17 cellular contexts compared by ENCODE assay signal in genomic region chr2:22037274-22037673, GRCh38.
DNase-seq lines count a peak whose midpoint lies in the region; ATAC-seq and TF ChIP-seq lines count a peak whose summit lies in the region.
"Had no signal": no experiment of that assay in that cellular context is flagged by ENCODE, and none has a peak within 500 bp of the region (broad histone marks: within the 10 kb centered on the region; RNA-seq: fewer than 3 reads in every experiment).

No MANE protein-coding gene starts in this region.

- H3K27ac Mint-ChIP-seq in nephron (peak overlapping the region in 2 of 3 experiments; percentile 56 to 57), Calu3 (ENCODE audit: unreplicated experiment) (no peak overlapping the region)
- H3K27ac Mint-ChIP-seq: activated naive CD4-positive, alpha-beta T cell treated with anti-CD3 and anti-CD28 coated beads, Interleukin-2, amount 10 ng/mL, durations not matched to agents 7 days and 5 days; stimulated activated effector memory CD8-positive, alpha-beta T cell treated with anti-CD3 and anti-CD28 coated beads, Interleukin-12 subunit alpha, Interleukin-12 subunit beta, amount 100 ng/mL, for 72 hours had no signal

- H4K20me1 ChIP-seq in PC-3 (ENCODE audit: low read length): no peaks in the 10 kb centered on the region

- H2AFZ ChIP-seq in PC-3 (ENCODE audit: low read length): no peak overlapping the region

- H3K4me1 Mint-ChIP-seq in nephron (peaks cover 24% of the 10 kb centered on the region), Calu3 (ENCODE audit: low read depth, unreplicated experiment) (no peaks in the 10 kb centered on the region)
- H3K4me1 Mint-ChIP-seq: activated naive CD4-positive, alpha-beta T cell treated with anti-CD3 and anti-CD28 coated beads, Interleukin-2, amount 10 ng/mL, durations not matched to agents 7 days and 5 days; stimulated activated effector memory CD8-positive, alpha-beta T cell treated with anti-CD3 and anti-CD28 coated beads, Interleukin-12 subunit alpha, Interleukin-12 subunit beta, amount 100 ng/mL, for 72 hours had no signal

- no peaks in the 10 kb centered on the region for H3K9me2 ChIP-seq in PC-3 (replicated peaks; ENCODE audit: low read length)

- H3K9me3 Mint-ChIP-seq in nephron (peaks cover 7% of the 10 kb centered on the region), Calu3 (ENCODE audit: low read depth, unreplicated experiment) (peaks cover 4% of the 10 kb centered on the region)

- POLR2A ChIA-PET in PC-3 (lab: Charles Lee; ENCODE audit: unreplicated experiment): no interaction called here

- no peaks in the 10 kb centered on the region for H3K27me3 ChIP-seq in Peyer's patch
- no peaks in the 10 kb centered on the region for H3K27me3 ChIP-seq in PC-3 (ENCODE audit: low read length)

- no peak for TF ChIP-seq POLR2A in Peyer's patch (IDR thresholded peaks at IDR 0.05)

- H3K4me3 ChIP-seq in Peyer's patch: no peak overlapping the region
- no peak overlapping the region for H3K4me3 ChIP-seq in PC-3 (ENCODE audit: low read length)

- H3K4me3 Mint-ChIP-seq in nephron (peak overlapping the region in 1 of 3 experiments; percentile 25), Calu3 (ENCODE audit: low read depth, unreplicated experiment) (no peak overlapping the region)
- H3K4me3 Mint-ChIP-seq: activated naive CD4-positive, alpha-beta T cell treated with anti-CD3 and anti-CD28 coated beads, Interleukin-2, amount 10 ng/mL, durations not matched to agents 7 days and 5 days; stimulated activated effector memory CD8-positive, alpha-beta T cell treated with anti-CD3 and anti-CD28 coated beads, Interleukin-12 subunit alpha, Interleukin-12 subunit beta, amount 100 ng/mL, for 72 hours had no signal

- peak; percentile 3 for DNase-seq in Daoy (ENCODE audit: low read depth)
- peak; percentile 2 for DNase-seq in NCI-H510A treated with DMSO at 0.1 percent for 48 hours (lab: John Stamatoyannopoulos, UW)
- peak; percentile 54 for DNase-seq in globus pallidus (ENCODE audit: low spot score)
- no peak for DNase-seq in Peyer's patch
- DNase-seq in PC-3: no peak
- no peak for DNase-seq in Calu3
- DNase-seq: activated CD4-positive, alpha-beta T cell treated with anti-CD3 and anti-CD28 coated beads, Interleukin-2, amount 50 U/mL, for 48 hours; activated naive CD4-positive, alpha-beta T cell treated with anti-CD3 and anti-CD28 coated beads, Interleukin-2, amount 10 ng/mL, durations not matched to agents 7 days and 5 days; activated T-cell treated with anti-CD3 and anti-CD28 coated beads for 4 hours; NCI-H1694 treated with DMSO at 0.1 percent for 48 hours; NCI-H2227 treated with DMSO at 0.1 percent for 48 hours; stimulated activated CD4-positive, alpha-beta T cell treated with anti-CD3 and anti-CD28 coated beads, Interleukin-15, amount 100 ng/mL, for 24 hours; trophoblast cell had no signal

- H3K9ac ChIP-seq in PC-3 (ENCODE audit: low read length): no peak overlapping the region

- H3K79me2 ChIP-seq in PC-3 (ENCODE audit: low read length): no peaks in the 10 kb centered on the region

- H3K36me3 ChIP-seq in Peyer's patch: no peaks in the 10 kb centered on the region
- H3K36me3 ChIP-seq in PC-3 (ENCODE audit: low read depth, low read length): no peaks in the 10 kb centered on the region

- no peak overlapping the region for H3K27ac ChIP-seq in Peyer's patch
- no peak overlapping the region for H3K27ac ChIP-seq in PC-3 (ENCODE audit: low read length)
- H3K27ac ChIP-seq: C4-2B had no signal

- H3K27me3 Mint-ChIP-seq in nephron (ENCODE audit: low read depth) (no peaks in the 10 kb centered on the region), Calu3 (ENCODE audit: unreplicated experiment) (no peaks in the 10 kb centered on the region)
- H3K27me3 Mint-ChIP-seq: activated naive CD4-positive, alpha-beta T cell treated with anti-CD3 and anti-CD28 coated beads, Interleukin-2, amount 10 ng/mL, durations not matched to agents 7 days and 5 days had no signal

- BruUV-seq in PC-3 (replicated peaks; lab: Mats Ljungman, UMichigan) (no TSS peak), Calu3 (replicated peaks; lab: Mats Ljungman, UMichigan) (no TSS peak)

- H3K36me3 Mint-ChIP-seq in nephron (ENCODE audit: low read depth) (no peaks in the 10 kb centered on the region), Calu3 (ENCODE audit: insufficient read depth, unreplicated experiment) (no peaks in the 10 kb centered on the region)
- H3K36me3 Mint-ChIP-seq: activated naive CD4-positive, alpha-beta T cell treated with anti-CD3 and anti-CD28 coated beads, Interleukin-2, amount 10 ng/mL, durations not matched to agents 7 days and 5 days; stimulated activated effector memory CD8-positive, alpha-beta T cell treated with anti-CD3 and anti-CD28 coated beads, Interleukin-12 subunit alpha, Interleukin-12 subunit beta, amount 100 ng/mL, for 72 hours had no signal

- no peaks in the 10 kb centered on the region for H3K9me3 ChIP-seq in Peyer's patch
- peaks cover 10% of the 10 kb centered on the region for H3K9me3 ChIP-seq in PC-3 (ENCODE audit: low read length)

- no peaks in the 10 kb centered on the region for H3F3A ChIP-seq in PC-3 (ENCODE audit: low read length, unreplicated experiment)

- H3K4me2 ChIP-seq in PC-3 (ENCODE audit: low read length): no peak overlapping the region

- H3K4me1 ChIP-seq in Peyer's patch: no peaks in the 10 kb centered on the region
- no peaks in the 10 kb centered on the region for H3K4me1 ChIP-seq in PC-3 (ENCODE audit: insufficient read depth, low read length)

- CTCF ChIA-PET in PC-3 (lab: Charles Lee): no interaction called here
- CTCF ChIA-PET in Calu3 (lab: Charles Lee): no interaction called here

- TF ChIP-seq CTCF in nephron (IDR thresholded peaks at IDR 0.05; ENCODE audit: unreplicated experiment in 3 of 3) (no peak), Peyer's patch (IDR thresholded peaks at IDR 0.05) (no peak), PC-3 (conservative IDR thresholded peaks at IDR 0.05; ENCODE audit: low read depth, low read length) (no peak), Calu3 (IDR thresholded peaks at IDR 0.05; ENCODE audit: unreplicated experiment) (no peak)

- ATAC-seq in GM19467 (IDR thresholded peaks at IDR 0.05; ENCODE audit: unreplicated experiment) (no peak), PC-3 (no peak)
- ATAC-seq: stimulated activated effector memory CD8-positive, alpha-beta T cell treated with anti-CD3 and anti-CD28 coated beads, Interleukin-12 subunit alpha, Interleukin-12 subunit beta, amount 100 ng/mL, for 72 hours had no signal

- intact Hi-C loops in PC-3 (cut with micrococcal nuclease): no loop called here
- intact Hi-C loops in Calu3 (cut with micrococcal nuclease; ENCODE audit: unreplicated experiment): no loop called here

Comparison
In these comparisons a context has a peak if more than half of its experiments do, and no peak if none do; other contexts are left out.
1. DNase-seq: peak in Daoy (single experiment), NCI-H510A treated with DMSO at 0.1 percent for 48 hours (single experiment) and globus pallidus (single experiment); none in Peyer's patch (0 of 3), PC-3 (single experiment) and Calu3 (single experiment).